ENCODE assay signal across 1 cellular context in genomic region chr3:44444896-44445691, GRCh38.
TF ChIP-seq lines count a peak whose summit lies in the region.

No MANE protein-coding gene starts in this region.

TF ChIP-seq in GM12878, 131 proteins besides CTCF, POLR2A, EP300 and RAD21:
- TF ChIP-seq SKIL (IDR thresholded peaks at IDR 0.05; ENCODE audit: low read depth, poor library complexity, severe bottlenecking) (no peak), SIN3A (IDR thresholded peaks at IDR 0.05; ENCODE audit: low read depth, low read length) (no peak), ZNF207 (IDR thresholded peaks at IDR 0.05; ENCODE audit: borderline replicate concordance) (no peak), TARDBP (IDR thresholded peaks at IDR 0.05; ENCODE audit: borderline replicate concordance) (no peak), CHD1 (IDR thresholded peaks at IDR 0.05; ENCODE audit: low read depth, low read length) (no peak)
